ENCODE assay signal across 8 cellular contexts in genomic region chr17:77772461-77772897, GRCh38.
DNase-seq lines count a peak whose midpoint lies in the region; ATAC-seq and TF ChIP-seq lines count a peak whose summit lies in the region.

No MANE protein-coding gene starts in this region.

- no peaks in the 10 kb centered on the region for H3K36me3 ChIP-seq in SJCRH30
- no peaks in the 10 kb centered on the region for H3K36me3 ChIP-seq in left ventricle myocardium inferior

- no peaks in the 10 kb centered on the region for H3K4me1 ChIP-seq in SJCRH30
- H3K4me1 ChIP-seq in left ventricle myocardium inferior: peaks cover 13% of the 10 kb centered on the region

- H3K27me3 ChIP-seq in SJCRH30 (peaks cover 14% of the 10 kb centered on the region; the same call in 1 of the 2 replicates), left ventricle myocardium inferior (ENCODE audit: low read depth) (no peaks in the 10 kb centered on the region)

- H3K27ac ChIP-seq in 22Rv1 (no peak overlapping the region), SJCRH30 (no peak overlapping the region), left ventricle myocardium inferior (replicated peaks) (peak overlapping the region; percentile 34)

- H3K9me3 ChIP-seq in SJCRH30 (replicated peaks) (no peaks in the 10 kb centered on the region), left ventricle myocardium inferior (replicated peaks) (no peaks in the 10 kb centered on the region)

- DNase-seq in H4 (ENCODE audit: low spot score) (peak; percentile 50), SJCRH30 (peak; percentile 81 to 88), left ventricle myocardium inferior (peak; percentile 63), NCI-H2081 treated with DMSO at 0.1 percent for 48 hours (lab: John Stamatoyannopoulos, UW) (no peak)
- DNase-seq in activated naive CD4-positive, alpha-beta T cell treated with Interleukin-2 at 50 U/mL for 16 hours: peak; percentile 71
- peak; percentile 33 to 39 for DNase-seq in stimulated activated CD4-positive, alpha-beta T cell treated with anti-CD3 and anti-CD28 coated beads, Interleukin-1b, Interleukin-23, amount 100 ng/mL, for 1 hour (ENCODE audit: low read depth in 2 of 2)

- intact Hi-C loops in left ventricle myocardium inferior (cut with micrococcal nuclease): loop anchor here (5.0 kb wide), 1 partner anchor 240 kb away; no protein-coding TSS in a partner anchor

- no peak for ATAC-seq in GM21447 (IDR thresholded peaks at IDR 0.05; ENCODE audit: unreplicated experiment)

- H3K4me3 ChIP-seq in SJCRH30 (no peak overlapping the region), left ventricle myocardium inferior (no peak overlapping the region)

- TF ChIP-seq CTCF in 22Rv1 (IDR thresholded peaks at IDR 0.05): peak; percentile 75
- peak; percentile 83 for TF ChIP-seq CTCF in left ventricle myocardium inferior (IDR thresholded peaks at IDR 0.05; ENCODE audit: borderline replicate concordance)
